In genomic region chr2:63692002-63692606, GRCh38 we compare ENCODE assay signal across 1 cellular context.
TF ChIP-seq lines count a peak whose summit lies in the region.

No MANE protein-coding gene starts in this region.

TF ChIP-seq in WTC11, 78 proteins besides CTCF, POLR2A, EP300 and RAD21 (continued from another document):
- TF ChIP-seq ATF2 (CRISPR knock-in tag; IDR thresholded peaks at IDR 0.05; ENCODE audit: borderline replicate concordance, low read depth) (no peak), SP1 (CRISPR knock-in tag; conservative IDR thresholded peaks at IDR 0.05) (no peak), ZNF232 (CRISPR knock-in tag; IDR thresholded peaks at IDR 0.05) (no peak), SMAD3 (CRISPR knock-in tag; IDR thresholded peaks at IDR 0.05; ENCODE audit: borderline replicate concordance) (no peak), JUN (CRISPR knock-in tag; IDR thresholded peaks at IDR 0.05) (no peak), NR1H2 (CRISPR knock-in tag; IDR thresholded peaks at IDR 0.05) (no peak), EMX1 (CRISPR knock-in tag; IDR thresholded peaks at IDR 0.05) (no peak), STAT6 (CRISPR knock-in tag; conservative IDR thresholded peaks at IDR 0.05; ENCODE audit: low read depth) (no peak), E2F5 (CRISPR knock-in tag; IDR thresholded peaks at IDR 0.05) (no peak)
